11 cellular contexts compared by ENCODE assay signal in the genomic region with DNA sequence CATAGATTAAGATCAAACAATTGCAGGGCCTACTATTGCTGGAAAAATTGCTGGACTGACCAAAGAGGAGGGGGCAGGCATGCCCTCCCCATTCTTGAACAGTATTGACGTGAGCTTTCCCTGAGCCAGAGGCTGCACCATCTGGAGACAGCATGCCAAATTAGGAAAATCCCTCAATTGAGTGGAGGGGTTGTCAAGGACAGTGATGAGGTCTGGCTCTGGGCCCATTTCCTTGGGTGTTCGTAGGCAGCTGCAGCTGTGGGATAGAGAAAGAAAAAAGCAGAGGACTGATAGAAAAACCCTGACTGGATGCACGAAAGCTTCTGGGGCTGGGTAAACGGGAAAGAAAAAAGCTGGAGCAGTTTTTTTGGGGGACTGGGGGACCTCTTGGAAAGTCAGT. TPM values are rescaled to one million over a fixed set of nuclear protein-coding genes. Genes with fewer than 3 reads are reported as not detected.
DNase-seq lines count a peak whose midpoint lies in the region; TF ChIP-seq lines count a peak whose summit lies in the region.
"Had no signal": no experiment of that assay in that cellular context is flagged by ENCODE, and none has a peak within 500 bp of the region (broad histone marks: within the 10 kb centered on the region; RNA-seq: fewer than 3 reads in every experiment).

No MANE protein-coding gene starts in this region.

- TF ChIP-seq CTCF in AG10803 (conservative IDR thresholded peaks at IDR 0.05; ENCODE audit: low read length) (no peak), choroid plexus epithelial cell (conservative IDR thresholded peaks at IDR 0.05; ENCODE audit: low read depth, low read length) (no peak), ascending aorta (IDR thresholded peaks at IDR 0.05) (no peak), GM13976 (IDR thresholded peaks at IDR 0.05; ENCODE audit: borderline replicate concordance, control extremely low read depth, extremely low read depth, insufficient read depth, missing control alignments) (no peak)

- in situ Hi-C loops in GM13976 (cut with MboI; ENCODE audit: low sequenced_read_pairs, unreplicated experiment): no loop called here

- DNase-seq in AG10803 (ENCODE audit: low read depth) (peak; percentile 25), LHCN-M2 (ENCODE audit: low read depth) (peak; percentile 54), NCI-H524 (lab: John Stamatoyannopoulos, UW) (peak; percentile 98 to 99), choroid plexus epithelial cell (ENCODE audit: low read depth) (peak; percentile 54), ascending aorta (ENCODE audit: low spot score in 2 of 2) (no peak), NK-92 (lab: John Stamatoyannopoulos, UW; ENCODE audit: unreplicated experiment) (no peak), germinal center (ENCODE audit: low spot score) (no peak), GM13976 (ENCODE audit: low spot score) (no peak)
- DNase-seq: NCI-H510A, T-helper 1 cell had no signal

- H3K27ac ChIP-seq in ascending aorta: no peak overlapping the region
- H3K27ac ChIP-seq: uterus had no signal

- intact Hi-C loops in ascending aorta (cut with DNase I): loop anchor here (5.0 kb wide), 2 partner anchors 617 to 687 kb away; no protein-coding TSS in a partner anchor

- no peaks in the 10 kb centered on the region for H3K36me3 ChIP-seq in ascending aorta
- H3K36me3 ChIP-seq: uterus had no signal

- H3K4me3 ChIP-seq in AG10803 (ENCODE audit: low read length): no peak overlapping the region
- no peak overlapping the region for H3K4me3 ChIP-seq in choroid plexus epithelial cell (ENCODE audit: low read depth, low read length)
- no peak overlapping the region for H3K4me3 ChIP-seq in ascending aorta
- H3K4me3 ChIP-seq: uterus had no signal

- no peaks in the 10 kb centered on the region for H3K27me3 ChIP-seq in ascending aorta
- H3K27me3 ChIP-seq: uterus had no signal

- no peaks in the 10 kb centered on the region for H3K9me3 ChIP-seq in ascending aorta
- H3K9me3 ChIP-seq: uterus had no signal

- no peaks in the 10 kb centered on the region for H3K4me1 ChIP-seq in ascending aorta
- H3K4me1 ChIP-seq: uterus had no signal

RNA-seq across cellular contexts. Expression of a gene that starts 22.8 kb away (rescaled TPM):
- 32.6 and 33.7 TPM in 2 replicates for total RNA-seq in LHCN-M2 (2014; rRNA removed)
- 10.7 TPM for polyA plus RNA-seq in LHCN-M2 (2012)
- 46.2 TPM for total RNA-seq in ascending aorta

Comparison
In these comparisons a context has a peak if more than half of its experiments do, and no peak if none do; other contexts are left out.
1. DNase-seq: peak in AG10803 (single experiment), LHCN-M2 (single experiment), NCI-H524 (2 of 2) and choroid plexus epithelial cell (single experiment); none in ascending aorta (0 of 2), NK-92 (single experiment), germinal center (single experiment) and GM13976 (single experiment).